Comparison of ENCODE assay signal across 2 cellular contexts in the genomic region with DNA sequence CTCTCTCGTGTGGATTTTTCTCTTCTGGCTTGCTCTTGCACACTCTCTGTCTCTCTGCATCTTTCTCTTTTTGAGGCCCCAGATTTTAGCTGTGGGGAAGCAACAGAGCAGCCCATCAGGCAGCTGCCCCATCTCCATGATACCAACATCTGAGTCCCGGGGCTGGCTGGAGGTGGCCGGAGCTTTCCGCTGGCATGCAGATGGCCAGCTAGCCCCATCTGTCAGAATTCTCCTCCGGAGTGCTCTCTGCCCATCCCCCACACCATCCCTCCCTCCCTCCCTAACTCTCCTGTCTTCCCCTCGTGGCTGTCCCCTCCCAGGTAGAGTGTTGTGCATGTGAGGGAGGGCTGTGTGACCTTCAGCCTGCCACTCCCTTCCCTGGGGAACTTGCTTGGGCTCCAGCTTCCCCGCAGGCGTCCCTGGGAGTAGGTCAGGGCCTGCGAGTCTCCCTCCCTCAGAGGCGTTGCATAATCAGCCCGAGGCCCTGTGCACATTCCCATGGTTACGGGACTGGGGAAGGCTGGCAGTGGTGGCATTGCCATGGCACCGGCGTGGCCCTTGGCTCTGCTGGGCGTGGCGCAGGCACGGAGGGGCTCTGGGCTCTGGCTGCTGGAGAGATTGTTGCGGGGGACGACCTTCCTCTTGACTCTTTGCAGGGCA.
TF ChIP-seq lines count a peak whose summit lies in the region.

No MANE protein-coding gene starts in this region.

TF ChIP-seq in SK-N-SH, 30 proteins besides CTCF, POLR2A, EP300 and RAD21 (continued from another document):
- TF ChIP-seq, protein P1, sequence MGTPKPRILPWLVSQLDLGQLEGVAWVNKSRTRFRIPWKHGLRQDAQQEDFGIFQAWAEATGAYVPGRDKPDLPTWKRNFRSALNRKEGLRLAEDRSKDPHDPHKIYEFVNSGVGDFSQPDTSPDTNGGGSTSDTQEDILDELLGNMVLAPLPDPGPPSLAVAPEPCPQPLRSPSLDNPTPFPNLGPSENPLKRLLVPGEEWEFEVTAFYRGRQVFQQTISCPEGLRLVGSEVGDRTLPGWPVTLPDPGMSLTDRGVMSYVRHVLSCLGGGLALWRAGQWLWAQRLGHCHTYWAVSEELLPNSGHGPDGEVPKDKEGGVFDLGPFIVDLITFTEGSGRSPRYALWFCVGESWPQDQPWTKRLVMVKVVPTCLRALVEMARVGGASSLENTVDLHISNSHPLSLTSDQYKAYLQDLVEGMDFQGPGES (IDR thresholded peaks at IDR 0.05; ENCODE audit: low read depth, low read length) = no peak
- TF ChIP-seq EZH2phosphoT487 (IDR thresholded peaks at IDR 0.05; ENCODE audit: borderline replicate concordance, low read depth) (no peak), SIN3A (IDR thresholded peaks at IDR 0.05; ENCODE audit: borderline replicate concordance, low read depth, low read length) (no peak), NFIC (IDR thresholded peaks at IDR 0.05; ENCODE audit: borderline replicate concordance) (no peak)
- TF ChIP-seq, protein P2, sequence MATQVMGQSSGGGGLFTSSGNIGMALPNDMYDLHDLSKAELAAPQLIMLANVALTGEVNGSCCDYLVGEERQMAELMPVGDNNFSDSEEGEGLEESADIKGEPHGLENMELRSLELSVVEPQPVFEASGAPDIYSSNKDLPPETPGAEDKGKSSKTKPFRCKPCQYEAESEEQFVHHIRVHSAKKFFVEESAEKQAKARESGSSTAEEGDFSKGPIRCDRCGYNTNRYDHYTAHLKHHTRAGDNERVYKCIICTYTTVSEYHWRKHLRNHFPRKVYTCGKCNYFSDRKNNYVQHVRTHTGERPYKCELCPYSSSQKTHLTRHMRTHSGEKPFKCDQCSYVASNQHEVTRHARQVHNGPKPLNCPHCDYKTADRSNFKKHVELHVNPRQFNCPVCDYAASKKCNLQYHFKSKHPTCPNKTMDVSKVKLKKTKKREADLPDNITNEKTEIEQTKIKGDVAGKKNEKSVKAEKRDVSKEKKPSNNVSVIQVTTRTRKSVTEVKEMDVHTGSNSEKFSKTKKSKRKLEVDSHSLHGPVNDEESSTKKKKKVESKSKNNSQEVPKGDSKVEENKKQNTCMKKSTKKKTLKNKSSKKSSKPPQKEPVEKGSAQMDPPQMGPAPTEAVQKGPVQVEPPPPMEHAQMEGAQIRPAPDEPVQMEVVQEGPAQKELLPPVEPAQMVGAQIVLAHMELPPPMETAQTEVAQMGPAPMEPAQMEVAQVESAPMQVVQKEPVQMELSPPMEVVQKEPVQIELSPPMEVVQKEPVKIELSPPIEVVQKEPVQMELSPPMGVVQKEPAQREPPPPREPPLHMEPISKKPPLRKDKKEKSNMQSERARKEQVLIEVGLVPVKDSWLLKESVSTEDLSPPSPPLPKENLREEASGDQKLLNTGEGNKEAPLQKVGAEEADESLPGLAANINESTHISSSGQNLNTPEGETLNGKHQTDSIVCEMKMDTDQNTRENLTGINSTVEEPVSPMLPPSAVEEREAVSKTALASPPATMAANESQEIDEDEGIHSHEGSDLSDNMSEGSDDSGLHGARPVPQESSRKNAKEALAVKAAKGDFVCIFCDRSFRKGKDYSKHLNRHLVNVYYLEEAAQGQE (IDR thresholded peaks at IDR 0.05; ENCODE audit: low read depth, low read length) = no peak

TF ChIP-seq in SK-N-SH treated with all-trans-retinoic acid at 6 μM for 48 hours, 23 proteins besides CTCF, POLR2A, EP300 and RAD21 (continued from another document):
- TF ChIP-seq, protein P3, sequence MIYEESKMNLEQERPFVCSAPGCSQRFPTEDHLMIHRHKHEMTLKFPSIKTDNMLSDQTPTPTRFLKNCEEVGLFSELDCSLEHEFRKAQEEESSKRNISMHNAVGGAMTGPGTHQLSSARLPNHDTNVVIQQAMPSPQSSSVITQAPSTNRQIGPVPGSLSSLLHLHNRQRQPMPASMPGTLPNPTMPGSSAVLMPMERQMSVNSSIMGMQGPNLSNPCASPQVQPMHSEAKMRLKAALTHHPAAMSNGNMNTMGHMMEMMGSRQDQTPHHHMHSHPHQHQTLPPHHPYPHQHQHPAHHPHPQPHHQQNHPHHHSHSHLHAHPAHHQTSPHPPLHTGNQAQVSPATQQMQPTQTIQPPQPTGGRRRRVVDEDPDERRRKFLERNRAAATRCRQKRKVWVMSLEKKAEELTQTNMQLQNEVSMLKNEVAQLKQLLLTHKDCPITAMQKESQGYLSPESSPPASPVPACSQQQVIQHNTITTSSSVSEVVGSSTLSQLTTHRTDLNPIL (CRISPR knock-in tag; IDR thresholded peaks at IDR 0.05; ENCODE audit: low read depth) = no peak
- TF ChIP-seq GLIS3 (CRISPR knock-in tag; IDR thresholded peaks at IDR 0.05) = no peak
